Comparison of ENCODE assay signal across 17 cellular contexts in the genomic region with DNA sequence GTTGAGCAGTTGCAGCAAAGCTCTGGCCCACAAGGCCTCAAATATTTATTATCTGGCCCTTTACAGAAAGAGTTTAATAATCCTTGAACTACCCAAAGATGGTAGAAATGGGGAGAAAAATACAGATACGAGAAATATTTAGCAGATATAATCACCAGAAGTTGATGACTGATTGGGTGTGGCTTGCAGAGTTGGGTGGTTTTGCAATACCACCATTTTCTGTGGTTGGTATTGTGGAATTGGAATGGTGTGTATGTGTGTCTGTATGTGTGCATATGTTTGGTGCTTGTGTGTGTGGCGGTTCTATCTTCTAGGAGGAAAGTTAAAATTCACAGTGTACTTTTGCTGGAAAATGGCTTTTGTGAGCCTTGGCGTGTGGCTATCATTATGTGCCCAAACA.
A peak's percentile ranks its signal among the peaks of the same experiment; 100 is the strongest.
DNase-seq lines count a peak whose midpoint lies in the region; ATAC-seq and TF ChIP-seq lines count a peak whose summit lies in the region.
"Had no signal": no experiment of that assay in that cellular context is flagged by ENCODE, and none has a peak within 500 bp of the region (broad histone marks: within the 10 kb centered on the region; RNA-seq: fewer than 3 reads in every experiment).

No MANE protein-coding gene starts in this region.

- 53% methylated on average over 3 of the region's 3 CpGs for WGBS in suprapubic skin
- 66 to 88% methylated on average over 3 of the region's 3 CpGs for WGBS in gastroesophageal sphincter (ENCODE audit: low coverage in 1 of 2), 2 donors

- DNase-seq in MCF 10A (ENCODE audit: unreplicated experiment) (peak; percentile 69), breast epithelium (ENCODE audit: low spot score in 2 of 2) (no peak), OCI-M1 (lab: John Stamatoyannopoulos, UW) (peak; percentile 16), fibroblast of lung (ENCODE audit: low read depth in 2 of 2) (peak; percentile 74 to 93), suprapubic skin (ENCODE audit: low spot score in 2 of 2) (no peak), colonic mucosa (no peak)
- DNase-seq: activated CD8-positive, alpha-beta memory T cell treated with anti-CD3 and anti-CD28 coated beads for 24 hours; activated effector memory CD4-positive, alpha-beta T cell treated with Interleukin-2 at 50 U/mL for 16 hours; effector CD8-positive, alpha-beta T cell; head of caudate nucleus; kidney glomerular epithelial cell; MG63; stimulated activated naive CD8-positive, alpha-beta T cell treated with anti-CD3 and anti-CD28 coated beads, Interleukin-15, Interleukin-2, amounts not matched to agents 100 U/mL and 50 U/mL, for 24 hours had no signal

- BruUV-seq in MCF 10A (replicated peaks; lab: Mats Ljungman, UMichigan), result no TSS peak

- ATAC-seq in gastroesophageal sphincter, result no peak
- no peak for ATAC-seq in HG03439 (IDR thresholded peaks at IDR 0.05; ENCODE audit: unreplicated experiment)

- H3K9ac ChIP-seq in fibroblast of lung (ENCODE audit: insufficient read depth, low read length) (no peak overlapping the region), colonic mucosa (ENCODE audit: low read depth in 2 of 2, low read length in 2 of 2) (no peak overlapping the region)

- no peaks in the 10 kb centered on the region for H3K36me3 Mint-ChIP-seq in MCF 10A (ENCODE audit: insufficient read depth, unreplicated experiment)

- no peak overlapping the region for H3K4me3 ChIP-seq in breast epithelium
- H3K4me3 ChIP-seq in fibroblast of lung (replicated peaks in 1 of 4; ENCODE audit: control extremely low read depth in 1 of 4, insufficient read depth in 1 of 4, low read depth in 3 of 4, low read length in 4 of 4), result no peak overlapping the region
- H3K4me3 ChIP-seq in suprapubic skin, result no peak overlapping the region
- H3K4me3 ChIP-seq in gastroesophageal sphincter, result no peak overlapping the region
- no peak overlapping the region for H3K4me3 ChIP-seq in colonic mucosa
- H3K4me3 ChIP-seq: MG63, skin epidermis, vagina had no signal

- H2AFZ ChIP-seq in fibroblast of lung (ENCODE audit: low read length), result no peak overlapping the region

- H3K4me3 Mint-ChIP-seq in MCF 10A (ENCODE audit: unreplicated experiment), result no peak overlapping the region

- H3K4me1 Mint-ChIP-seq in MCF 10A (ENCODE audit: insufficient read depth, unreplicated experiment), result peaks cover 41% of the 10 kb centered on the region

- H3K4me2 ChIP-seq in fibroblast of lung (ENCODE audit: extremely low read depth, insufficient read depth, low read length), result no peak overlapping the region

- no peak for TF ChIP-seq CTCF in MCF 10A (IDR thresholded peaks at IDR 0.05; ENCODE audit: unreplicated experiment)
- TF ChIP-seq CTCF in breast epithelium (IDR thresholded peaks at IDR 0.05), result no peak
- TF ChIP-seq CTCF in fibroblast of lung (conservative IDR thresholded peaks at IDR 0.05 in 1 of 2, IDR thresholded peaks at IDR 0.05 in 1 of 2; ENCODE audit: low read depth in 1 of 2, low read length in 2 of 2), result no peak
- TF ChIP-seq CTCF in suprapubic skin (IDR thresholded peaks at IDR 0.05), result no peak
- TF ChIP-seq CTCF in gastroesophageal sphincter (IDR thresholded peaks at IDR 0.05), result no peak
- TF ChIP-seq CTCF in colonic mucosa (IDR thresholded peaks at IDR 0.05), result no peak

- POLR2A ChIA-PET in MCF 10A (lab: Yijun Ruan, JAX), result no interaction called here

- intact Hi-C loops in MCF 10A (cut with micrococcal nuclease), result no loop called here
- intact Hi-C loops in breast epithelium (cut with DNase I; ENCODE audit: low total_unique reads), result no loop called here
- intact Hi-C loops in colonic mucosa (cut with DNase I), result no loop called here

- no peaks in the 10 kb centered on the region for H3K79me2 ChIP-seq in fibroblast of lung (ENCODE audit: control insufficient read depth, insufficient read depth, low read length)

- H3K9me3 ChIP-seq in breast epithelium (no peaks in the 10 kb centered on the region), fibroblast of lung (ENCODE audit: control insufficient read depth, insufficient read depth, low read depth, low read length) (no peaks in the 10 kb centered on the region), suprapubic skin (no peaks in the 10 kb centered on the region), gastroesophageal sphincter (no peaks in the 10 kb centered on the region), colonic mucosa (no peaks in the 10 kb centered on the region)
- H3K9me3 ChIP-seq: MG63, vagina had no signal

- no peaks in the 10 kb centered on the region for H4K20me1 ChIP-seq in fibroblast of lung (ENCODE audit: control insufficient read depth, extremely low read depth, insufficient read depth, low read length)

- H3K27me3 ChIP-seq in breast epithelium (no peaks in the 10 kb centered on the region), fibroblast of lung (ENCODE audit: control insufficient read depth, insufficient read depth, low read length) (no peaks in the 10 kb centered on the region), suprapubic skin (no peaks in the 10 kb centered on the region), gastroesophageal sphincter (no peaks in the 10 kb centered on the region), colonic mucosa (no peaks in the 10 kb centered on the region)
- H3K27me3 ChIP-seq: MG63, vagina had no signal

- H3K27ac ChIP-seq in breast epithelium (no peak overlapping the region), fibroblast of lung (ENCODE audit: insufficient read depth, low read length) (no peak overlapping the region), suprapubic skin (peak overlapping the region; percentile 50), gastroesophageal sphincter (no peak overlapping the region), colonic mucosa (no peak overlapping the region)
- H3K27ac ChIP-seq: vagina had no signal

- no peaks in the 10 kb centered on the region for H3K9me3 Mint-ChIP-seq in MCF 10A (ENCODE audit: unreplicated experiment)

- peak overlapping the region; percentile 82 for H3K27ac Mint-ChIP-seq in MCF 10A (ENCODE audit: low read depth, unreplicated experiment)

- no peaks in the 10 kb centered on the region for H3K36me3 ChIP-seq in breast epithelium
- no peaks in the 10 kb centered on the region for H3K36me3 ChIP-seq in fibroblast of lung (ENCODE audit: control insufficient read depth, insufficient read depth, low read length)
- no peaks in the 10 kb centered on the region for H3K36me3 ChIP-seq in suprapubic skin
- no peaks in the 10 kb centered on the region for H3K36me3 ChIP-seq in gastroesophageal sphincter
- no peaks in the 10 kb centered on the region for H3K36me3 ChIP-seq in colonic mucosa
- H3K36me3 ChIP-seq: MG63, vagina had no signal

- H3K4me1 ChIP-seq in breast epithelium (no peaks in the 10 kb centered on the region), fibroblast of lung (ENCODE audit: control insufficient read depth, extremely low read depth, insufficient read depth, low read length) (peaks cover 4% of the 10 kb centered on the region), suprapubic skin (peaks cover 4% of the 10 kb centered on the region), gastroesophageal sphincter (no peaks in the 10 kb centered on the region), colonic mucosa (no peaks in the 10 kb centered on the region)

- CTCF ChIA-PET in MCF 10A (lab: Yijun Ruan, JAX), result no interaction called here

- no peak for TF ChIP-seq POLR2A in breast epithelium (IDR thresholded peaks at IDR 0.05)
- no peak for TF ChIP-seq POLR2A in suprapubic skin (IDR thresholded peaks at IDR 0.05)
- no peak for TF ChIP-seq POLR2A in gastroesophageal sphincter (IDR thresholded peaks at IDR 0.05)

- no peaks in the 10 kb centered on the region for H3K27me3 Mint-ChIP-seq in MCF 10A (ENCODE audit: insufficient read depth, unreplicated experiment)

- TF ChIP-seq EP300 in suprapubic skin (IDR thresholded peaks at IDR 0.05) (no peak), gastroesophageal sphincter (IDR thresholded peaks at IDR 0.05) (no peak)

Comparison
In these comparisons a context has a peak if more than half of its experiments do, and no peak if none do; other contexts are left out.
1. DNase-seq: peak in MCF 10A (single experiment), OCI-M1 (single experiment) and fibroblast of lung (2 of 2); none in breast epithelium (0 of 2), suprapubic skin (0 of 2) and colonic mucosa (single experiment).